1 cellular context compared by ENCODE assay signal in the genomic region with DNA sequence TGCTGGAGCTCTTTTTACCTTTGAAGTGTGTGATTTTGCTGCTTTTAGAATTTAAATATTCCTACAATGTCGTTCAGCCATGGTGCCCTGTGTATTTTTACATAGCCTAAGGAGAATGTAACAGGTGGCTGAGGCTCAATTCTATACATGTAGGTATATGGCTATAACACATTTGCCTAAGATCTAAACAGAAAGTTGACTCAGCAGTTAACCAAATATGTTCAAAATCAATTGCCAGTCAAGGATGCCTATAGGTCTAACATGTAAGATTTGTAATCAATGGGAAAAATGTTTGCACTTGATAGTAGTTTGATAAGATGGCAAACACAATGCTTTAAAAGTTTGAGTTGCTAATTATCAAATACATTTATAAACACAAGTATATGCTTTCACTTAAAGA.
TF ChIP-seq lines count a peak whose summit lies in the region.

No MANE protein-coding gene starts in this region.

TF ChIP-seq in HepG2, 621 proteins besides CTCF, POLR2A, EP300 and RAD21:
- TF ChIP-seq ZNF652 (CRISPR knock-in tag; IDR thresholded peaks at IDR 0.05; ENCODE audit: borderline replicate concordance, low read depth) (peak; percentile 50; the same call in 1 of the 2 replicates), SRF (IDR thresholded peaks at IDR 0.05; ENCODE audit: low read depth, low read length) (peak; percentile 28; the same call in 1 of the 2 replicates), ONECUT2 (CRISPR knock-in tag; IDR thresholded peaks at IDR 0.05) (0 out of 2 replicates have a peak, but pooled peaks have one; percentile 50), DRAP1 (CRISPR knock-in tag; IDR thresholded peaks at IDR 0.05) (no peak), MAFF (IDR thresholded peaks at IDR 0.05; ENCODE audit: low read depth, low read length) (peak; percentile 79), MAFK (conservative IDR thresholded peaks at IDR 0.05 in 1 of 2, IDR thresholded peaks at IDR 0.05 in 1 of 2; ENCODE audit: low read length in 2 of 2) (peak; percentile 78 to 84), ZBTB1 (CRISPR knock-in tag; IDR thresholded peaks at IDR 0.05; ENCODE audit: borderline replicate concordance) (no peak)
